ENCODE assay signal across 18 cellular contexts in the genomic region with DNA sequence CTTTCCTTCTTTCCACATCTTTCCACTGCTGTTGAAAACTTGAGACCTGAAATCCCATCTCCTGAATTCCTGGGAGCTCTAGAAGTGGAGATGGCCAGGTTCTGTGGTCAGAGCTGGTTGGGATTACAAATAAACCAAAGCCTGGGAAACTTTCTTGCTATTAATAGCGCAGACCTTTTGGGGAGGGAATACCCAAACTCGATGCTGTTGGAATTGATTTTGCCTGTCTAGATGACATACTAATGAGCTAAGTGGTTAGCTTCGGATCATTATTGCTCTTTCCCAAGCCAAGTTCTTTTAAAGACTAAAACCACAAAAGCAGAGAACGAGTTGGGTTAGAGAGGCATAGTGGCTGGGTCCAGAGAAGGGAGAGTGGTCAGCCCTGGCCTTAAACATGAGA.
A peak's percentile ranks its signal among the peaks of the same experiment; 100 is the strongest.
DNase-seq lines count a peak whose midpoint lies in the region; ATAC-seq and TF ChIP-seq lines count a peak whose summit lies in the region.
"Had no signal": no experiment of that assay in that cellular context is flagged by ENCODE, and none has a peak within 500 bp of the region (broad histone marks: within the 10 kb centered on the region; RNA-seq: fewer than 3 reads in every experiment).

No MANE protein-coding gene starts in this region.

- CTCF ChIA-PET in BJ (lab: Yijun Ruan, JAX): interaction anchor here (0.6 kb wide), 1 partner anchor 459 kb away, joined by 3 read pairs; no protein-coding TSS in a partner anchor
- CTCF ChIA-PET in activated CD8-positive, alpha-beta memory T cell treated with anti-CD3 and anti-CD28 coated beads, Interleukin-2, amount 10 ng/mL, durations not matched to agents 7 days and 5 days (lab: Charles Lee): no interaction called here

- no peak overlapping the region for H3K4me3 Mint-ChIP-seq in activated CD8-positive, alpha-beta memory T cell treated with anti-CD3 and anti-CD28 coated beads, Interleukin-2, amount 10 ng/mL, durations not matched to agents 7 days and 5 days
- H3K4me3 Mint-ChIP-seq: activated naive CD8-positive, alpha-beta T cell treated with anti-CD3 and anti-CD28 coated beads, Interleukin-2, amount 10 ng/mL, durations not matched to agents 7 days and 5 days; CD4-positive, CD25-positive, alpha-beta regulatory T cell; stimulated activated memory B cell treated with anti-CD40 and anti-IgM and Interleukin-4, amounts not matched to agents 10 μg/mL and 1 μg/mL and 100 μg/mL, for 72 hours had no signal

- H3K4me1 Mint-ChIP-seq in activated CD8-positive, alpha-beta memory T cell treated with anti-CD3 and anti-CD28 coated beads, Interleukin-2, amount 10 ng/mL, durations not matched to agents 7 days and 5 days: no peaks in the 10 kb centered on the region
- H3K4me1 Mint-ChIP-seq: activated naive CD8-positive, alpha-beta T cell treated with anti-CD3 and anti-CD28 coated beads, Interleukin-2, amount 10 ng/mL, durations not matched to agents 7 days and 5 days; stimulated activated memory B cell treated with anti-CD40 and anti-IgM and Interleukin-4, amounts not matched to agents 10 μg/mL and 1 μg/mL and 100 μg/mL, for 72 hours had no signal

- no peak overlapping the region for H3K4me3 ChIP-seq in BJ (ENCODE audit: low read depth, low read length)

- H3K36me3 Mint-ChIP-seq in activated CD8-positive, alpha-beta memory T cell treated with anti-CD3 and anti-CD28 coated beads, Interleukin-2, amount 10 ng/mL, durations not matched to agents 7 days and 5 days: no peaks in the 10 kb centered on the region
- H3K36me3 Mint-ChIP-seq: activated naive CD8-positive, alpha-beta T cell treated with anti-CD3 and anti-CD28 coated beads, Interleukin-2, amount 10 ng/mL, durations not matched to agents 7 days and 5 days; CD4-positive, CD25-positive, alpha-beta regulatory T cell; stimulated activated memory B cell treated with anti-CD40 and anti-IgM and Interleukin-4, amounts not matched to agents 10 μg/mL and 1 μg/mL and 100 μg/mL, for 72 hours had no signal

- no peaks in the 10 kb centered on the region for H3K27me3 ChIP-seq in BJ (ENCODE audit: control insufficient read depth, insufficient read depth, low read length)

- H3K9me3 Mint-ChIP-seq in activated CD8-positive, alpha-beta memory T cell treated with anti-CD3 and anti-CD28 coated beads, Interleukin-2, amount 10 ng/mL, durations not matched to agents 7 days and 5 days (ENCODE audit: low read depth): no peaks in the 10 kb centered on the region
- H3K9me3 Mint-ChIP-seq: activated naive CD8-positive, alpha-beta T cell treated with anti-CD3 and anti-CD28 coated beads, Interleukin-2, amount 10 ng/mL, durations not matched to agents 7 days and 5 days; CD4-positive, CD25-positive, alpha-beta regulatory T cell had no signal

- peak; percentile 59 for DNase-seq in BJ (ENCODE audit: low read depth)
- peak; percentile 55 for DNase-seq in LHCN-M2 (ENCODE audit: low read depth)
- DNase-seq in fibroblast of gingiva (ENCODE audit: low read depth): peak; percentile 47
- peak; percentile 90 for DNase-seq in renal cortical epithelial cell (ENCODE audit: low read depth)
- DNase-seq in midbrain (lab: John Stamatoyannopoulos, UW): no peak
- no peak for DNase-seq in activated CD8-positive, alpha-beta memory T cell treated with anti-CD3 and anti-CD28 coated beads, Interleukin-2, amount 10 ng/mL, durations not matched to agents 7 days and 5 days
- no peak for DNase-seq in NCI-H526 treated with DMSO at 0.1 percent for 48 hours (lab: John Stamatoyannopoulos, UW)
- DNase-seq: activated CD8-positive, alpha-beta memory T cell treated with anti-CD3 and anti-CD28 coated beads, Interleukin-2, amount 50 U/mL, for 48 hours; activated naive CD8-positive, alpha-beta T cell treated with anti-CD3 and anti-CD28 coated beads, Interleukin-2, amount 10 ng/mL, durations not matched to agents 7 days and 5 days; CD4-positive, CD25-positive, alpha-beta regulatory T cell; left cardiac atrium; NCI-H1417; NCI-H526; nucleus accumbens; SHP77 treated with DMSO at 0.1 percent for 48 hours; stimulated activated CD4-positive, alpha-beta T cell treated with anti-CD3 and anti-CD28 coated beads, Interleukin-2, amount 100 ng/mL, for 24 hours had no signal

- ATAC-seq in activated CD8-positive, alpha-beta memory T cell treated with anti-CD3 and anti-CD28 coated beads, Interleukin-2, amount 10 ng/mL, durations not matched to agents 7 days and 5 days: no peak
- ATAC-seq in HG03565 (IDR thresholded peaks at IDR 0.05; ENCODE audit: unreplicated experiment): no peak
- ATAC-seq: stimulated activated memory B cell treated with anti-CD40 and anti-IgM and Interleukin-4, amounts not matched to agents 10 μg/mL and 1 μg/mL and 100 μg/mL, for 72 hours had no signal

- no peak overlapping the region for H3K27ac Mint-ChIP-seq in activated CD8-positive, alpha-beta memory T cell treated with anti-CD3 and anti-CD28 coated beads, Interleukin-2, amount 10 ng/mL, durations not matched to agents 7 days and 5 days
- H3K27ac Mint-ChIP-seq: activated naive CD8-positive, alpha-beta T cell treated with anti-CD3 and anti-CD28 coated beads, Interleukin-2, amount 10 ng/mL, durations not matched to agents 7 days and 5 days; CD4-positive, CD25-positive, alpha-beta regulatory T cell; stimulated activated memory B cell treated with anti-CD40 and anti-IgM and Interleukin-4, amounts not matched to agents 10 μg/mL and 1 μg/mL and 100 μg/mL, for 72 hours had no signal

- POLR2A ChIA-PET in BJ (lab: Charles Lee): no interaction called here

- peaks cover 31% of the 10 kb centered on the region for H3K27me3 Mint-ChIP-seq in activated CD8-positive, alpha-beta memory T cell treated with anti-CD3 and anti-CD28 coated beads, Interleukin-2, amount 10 ng/mL, durations not matched to agents 7 days and 5 days

- TF ChIP-seq CTCF in BJ (IDR thresholded peaks at IDR 0.05; ENCODE audit: insufficient read depth, low read depth, low read length): no peak

- no peaks in the 10 kb centered on the region for H3K36me3 ChIP-seq in BJ (ENCODE audit: control insufficient read depth, insufficient read depth, low read length)

Comparison
In these comparisons a context has a peak if more than half of its experiments do, and no peak if none do; other contexts are left out.
1. DNase-seq: peak in BJ (single experiment), LHCN-M2 (single experiment), fibroblast of gingiva (single experiment) and renal cortical epithelial cell (single experiment); none in midbrain (single experiment), activated CD8-positive, alpha-beta memory T cell treated with anti-CD3 and anti-CD28 coated beads, Interleukin-2, amount 10 ng/mL, durations not matched to agents 7 days and 5 days (single experiment) and NCI-H526 treated with DMSO at 0.1 percent for 48 hours (single experiment).